23 cellular contexts compared by ENCODE assay signal in the genomic region with DNA sequence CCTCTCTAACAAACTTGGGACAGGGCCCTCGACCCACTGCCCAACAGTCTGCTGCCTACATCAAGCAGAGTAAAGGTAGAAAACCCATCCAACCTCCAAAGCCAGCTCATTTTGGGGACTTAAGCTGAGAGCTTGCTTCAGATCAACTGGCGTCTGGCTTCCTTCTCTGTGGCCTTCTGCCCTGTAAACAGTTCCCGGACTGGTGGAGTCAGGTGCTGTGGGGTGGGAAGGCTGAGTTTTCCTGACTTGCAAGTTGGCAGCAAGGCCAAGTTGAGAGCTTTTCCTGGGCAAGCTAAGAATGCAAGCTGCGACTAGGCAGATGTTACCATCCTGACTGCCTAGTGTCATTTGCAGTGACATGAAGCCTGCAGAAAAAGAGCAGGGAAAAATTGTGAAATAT. TPM values are rescaled to one million over a fixed set of nuclear protein-coding genes. Genes with fewer than 3 reads are reported as not detected.
"Had no signal": no experiment of that assay in that cellular context is flagged by ENCODE, and none has a peak within 500 bp of the region (broad histone marks: within the 10 kb centered on the region; RNA-seq: fewer than 3 reads in every experiment).

No MANE protein-coding gene starts in this region.

- H3K36me3 Mint-ChIP-seq: memory B cell had no signal

- ATAC-seq: activated naive CD8-positive, alpha-beta T cell treated with anti-CD3 and anti-CD28 coated beads, Interleukin-2, amount 50 U/mL, for 24 hours; activated T-cell treated with anti-CD3 and anti-CD28 coated beads, Interleukin-2, amount 50 U/mL, for 72 hours; effector memory CD8-positive, alpha-beta T cell; gastrocnemius medialis had no signal

- H3K36me3 ChIP-seq: colonic mucosa, esophagus squamous epithelium, gastrocnemius medialis, pancreas, WERI-Rb-1 had no signal

- H3K4me1 ChIP-seq: colonic mucosa, pancreas had no signal

- DNase-seq: activated CD4-positive, alpha-beta T cell treated with anti-CD3 and anti-CD28 coated beads for 1 hour; activated effector memory CD4-positive, alpha-beta T cell treated with anti-CD3 and anti-CD28 coated beads, Interleukin-2, amount 50 U/mL, for 16 hours; activated naive CD4-positive, alpha-beta T cell treated with anti-CD3 and anti-CD28 coated beads, Interleukin-2, amount 50 U/mL, for 16 hours; activated naive CD8-positive, alpha-beta T cell treated with anti-CD3 and anti-CD28 coated beads, Interleukin-2, amount 50 U/mL, for 24 hours; activated T-cell treated with anti-CD3 and anti-CD28 coated beads, Interleukin-2, amount 50 U/mL, for 72 hours; colonic mucosa; effector memory CD8-positive, alpha-beta T cell; esophagus squamous epithelium; gastrocnemius medialis; hypothalamus; nephron progenitor cell; stimulated activated CD4-positive, alpha-beta T cell treated with anti-CD3 and anti-CD28 coated beads, Interleukin-4, amount 100 ng/mL, for 4 hours; substantia nigra; T-helper 1 cell; tibial artery; WERI-Rb-1 had no signal

- H3K4me3 Mint-ChIP-seq: activated naive CD8-positive, alpha-beta T cell treated with anti-CD3 and anti-CD28 coated beads, Interleukin-2, amount 50 U/mL, for 24 hours; activated T-cell treated with anti-CD3 and anti-CD28 coated beads, Interleukin-2, amount 50 U/mL, for 72 hours; effector memory CD8-positive, alpha-beta T cell; memory B cell; nephron progenitor cell; stimulated activated naive CD8-positive, alpha-beta T cell treated with anti-CD3 and anti-CD28 coated beads, Interleukin-15, Interleukin-2, amounts not matched to agents 100 ng/mL and 50 ng/mL, for 24 hours had no signal

- H3K27ac ChIP-seq: colonic mucosa, dorsolateral prefrontal cortex, tibial artery, WERI-Rb-1 had no signal

- H3K27me3 Mint-ChIP-seq: memory B cell had no signal

- H3K4me3 ChIP-seq: colonic mucosa, gastrocnemius medialis, pancreas, tibial artery had no signal

- H3K4me1 Mint-ChIP-seq: activated naive CD8-positive, alpha-beta T cell treated with anti-CD3 and anti-CD28 coated beads, Interleukin-2, amount 50 U/mL, for 24 hours; memory B cell had no signal

- FAIRE-seq: pancreas, TTC549, urothelium cell line had no signal

- H3K9me3 Mint-ChIP-seq: nephron progenitor cell had no signal

- H3K27ac Mint-ChIP-seq: activated naive CD8-positive, alpha-beta T cell treated with anti-CD3 and anti-CD28 coated beads, Interleukin-2, amount 50 U/mL, for 24 hours; activated T-cell treated with anti-CD3 and anti-CD28 coated beads, Interleukin-2, amount 50 U/mL, for 72 hours; effector memory CD8-positive, alpha-beta T cell; memory B cell; nephron progenitor cell; stimulated activated naive CD8-positive, alpha-beta T cell treated with anti-CD3 and anti-CD28 coated beads, Interleukin-15, Interleukin-2, amounts not matched to agents 100 ng/mL and 50 ng/mL, for 24 hours had no signal

- H3K27me3 ChIP-seq: pancreas, tibial artery had no signal

RNA-seq across cellular contexts. Expression of a gene that starts 3.7 kb away (rescaled TPM):
- total RNA-seq: activated T-cell treated with anti-CD3 and anti-CD28 coated beads, Interleukin-2, amount 50 U/mL, for 72 hours; mononuclear cell had no signal
